In the genomic region with DNA sequence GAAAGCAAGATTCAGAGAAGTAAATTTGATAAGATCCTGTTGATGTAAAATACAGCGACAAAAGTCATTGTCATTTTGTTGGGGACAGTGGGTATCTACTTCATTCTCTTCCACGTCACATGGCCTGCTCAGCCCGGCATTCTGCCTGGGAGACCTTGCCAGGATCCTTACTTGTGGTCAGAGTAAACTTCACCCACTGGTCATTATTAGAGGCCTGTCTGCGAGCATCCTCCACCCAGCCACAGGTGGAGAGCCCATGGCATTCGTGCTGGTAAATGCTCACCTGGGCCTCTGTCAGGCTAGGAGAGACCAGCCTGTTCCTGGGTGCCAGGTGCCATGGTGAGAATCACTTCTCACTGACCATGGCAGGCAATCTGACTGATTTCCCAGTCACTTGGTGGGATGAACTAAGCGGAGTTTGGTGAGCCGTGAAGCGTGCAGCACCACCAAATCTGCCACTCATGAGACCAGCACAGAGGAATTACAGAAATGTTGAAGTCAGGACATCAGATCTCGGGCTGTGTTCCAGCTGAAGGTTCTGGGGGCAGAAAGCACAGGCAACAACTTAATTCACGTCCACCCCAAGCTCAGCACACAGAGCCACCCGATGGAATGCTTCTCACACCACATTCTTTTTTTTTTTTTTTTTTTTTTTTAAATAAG, we compare ENCODE assay signal across 28 cellular contexts.
A peak's percentile ranks its signal among the peaks of the same experiment; 100 is the strongest.
DNase-seq lines count a peak whose midpoint lies in the region; ATAC-seq and TF ChIP-seq lines count a peak whose summit lies in the region.
"Had no signal": no experiment of that assay in that cellular context is flagged by ENCODE, and none has a peak within 500 bp of the region (broad histone marks: within the 10 kb centered on the region; RNA-seq: fewer than 3 reads in every experiment).

No MANE protein-coding gene starts in this region.

- H3K4me1 ChIP-seq in HEK293 (ENCODE audit: control insufficient read depth, insufficient read depth, low read length): no peaks in the 10 kb centered on the region
- no peaks in the 10 kb centered on the region for H3K4me1 ChIP-seq in MM.1S (ENCODE audit: low read length)
- H3K4me1 ChIP-seq: right atrium auricular region had no signal

- H3K27me3 ChIP-seq in MM.1S (replicated peaks; ENCODE audit: insufficient read depth, low read length): no peaks in the 10 kb centered on the region
- H3K27me3 ChIP-seq: gastrocnemius medialis, right atrium auricular region had no signal

- H3K4me1 Mint-ChIP-seq in activated T-helper 17 cell treated with anti-CD3 and anti-CD28 coated beads, Interleukin-2, amount 50 U/mL, for 72 hours: peaks cover 3% of the 10 kb centered on the region
- H3K4me1 Mint-ChIP-seq in stimulated activated naive B cell treated with anti-CD40 and anti-IgM and Interleukin-4, amounts not matched to agents 10 μg/mL and 1 μg/mL and 100 μg/mL, for 72 hours: peaks cover 45 to 88% of the 10 kb centered on the region in 2 donors

- POLR2A ChIA-PET in HEK293 (lab: Yijun Ruan, JAX): interaction anchor here (0.6 to 1.1 kb wide), 2 partner anchors 10 to 20 kb away, joined by 4 to 7 read pairs; no protein-coding TSS in a partner anchor

- H3K9me3 ChIP-seq in HEK293 (ENCODE audit: control insufficient read depth, insufficient read depth, low read depth, low read length) (no peaks in the 10 kb centered on the region; the same call in 1 of the 2 replicates), MM.1S (replicated peaks; ENCODE audit: insufficient read depth, low read length) (no peaks in the 10 kb centered on the region)
- H3K9me3 ChIP-seq: gastrocnemius medialis, mucosa of descending colon, right atrium auricular region had no signal

- CTCF ChIA-PET in HEK293 (lab: Yijun Ruan, JAX): interaction anchor here (2.0 kb wide), 1 partner anchor 112 kb away, joined by 10 read pairs; no protein-coding TSS in a partner anchor

- no peak overlapping the region for H2AFZ ChIP-seq in MM.1S (ENCODE audit: low read length)

- H3K27me3 Mint-ChIP-seq in activated T-helper 17 cell treated with anti-CD3 and anti-CD28 coated beads, Interleukin-2, amount 50 U/mL, for 72 hours: no peaks in the 10 kb centered on the region
- no peaks in the 10 kb centered on the region for H3K27me3 Mint-ChIP-seq in stimulated activated naive B cell treated with anti-CD40 and anti-IgM and Interleukin-4, amounts not matched to agents 10 μg/mL and 1 μg/mL and 100 μg/mL, for 72 hours
- H3K27me3 Mint-ChIP-seq: activated CD4-positive, alpha-beta T cell treated with anti-CD3 and anti-CD28 coated beads, Interleukin-2, amount 10 ng/mL, durations not matched to agents 7 days and 5 days had no signal

- TF ChIP-seq CTCF in HEK293 (tag by site-specific recombination; IDR thresholded peaks at IDR 0.05) (no peak), MM.1S (IDR thresholded peaks at IDR 0.05; ENCODE audit: low read length) (no peak)

- H3K79me2 ChIP-seq in MM.1S (ENCODE audit: low read length): no peaks in the 10 kb centered on the region

- H3K4me3 Mint-ChIP-seq in activated T-helper 17 cell treated with anti-CD3 and anti-CD28 coated beads, Interleukin-2, amount 50 U/mL, for 72 hours: no peak overlapping the region
- no peak overlapping the region for H3K4me3 Mint-ChIP-seq in stimulated activated naive B cell treated with anti-CD40 and anti-IgM and Interleukin-4, amounts not matched to agents 10 μg/mL and 1 μg/mL and 100 μg/mL, for 72 hours
- H3K4me3 Mint-ChIP-seq: activated CD4-positive, alpha-beta T cell treated with anti-CD3 and anti-CD28 coated beads, Interleukin-2, amount 10 ng/mL, durations not matched to agents 7 days and 5 days; activated T-cell treated with anti-CD3 and anti-CD28 coated beads, Interleukin-2, amount 50 U/mL, for 4 hours; endodermal cell; immature natural killer cell; nephron had no signal

- H3K9me3 Mint-ChIP-seq in activated T-helper 17 cell treated with anti-CD3 and anti-CD28 coated beads, Interleukin-2, amount 50 U/mL, for 72 hours: no peaks in the 10 kb centered on the region
- H3K9me3 Mint-ChIP-seq in stimulated activated naive B cell treated with anti-CD40 and anti-IgM and Interleukin-4, amounts not matched to agents 10 μg/mL and 1 μg/mL and 100 μg/mL, for 72 hours: no peaks in the 10 kb centered on the region
- H3K9me3 Mint-ChIP-seq: activated CD4-positive, alpha-beta T cell treated with anti-CD3 and anti-CD28 coated beads, Interleukin-2, amount 10 ng/mL, durations not matched to agents 7 days and 5 days; activated T-cell treated with anti-CD3 and anti-CD28 coated beads, Interleukin-2, amount 50 U/mL, for 4 hours; endodermal cell; immature natural killer cell; nephron had no signal

- no peaks in the 10 kb centered on the region for H3K36me3 Mint-ChIP-seq in activated T-helper 17 cell treated with anti-CD3 and anti-CD28 coated beads, Interleukin-2, amount 50 U/mL, for 72 hours (ENCODE audit: low read depth)
- H3K36me3 Mint-ChIP-seq in stimulated activated naive B cell treated with anti-CD40 and anti-IgM and Interleukin-4, amounts not matched to agents 10 μg/mL and 1 μg/mL and 100 μg/mL, for 72 hours: peaks cover 31 to 68% of the 10 kb centered on the region in 2 donors
- H3K36me3 Mint-ChIP-seq: immature natural killer cell had no signal

- no peaks in the 10 kb centered on the region for H3F3A ChIP-seq in MM.1S (ENCODE audit: insufficient read depth, low read length)

- H3K4me3 ChIP-seq in HEK293 (ENCODE audit: low read depth, low read length) (no peak overlapping the region), MM.1S (ENCODE audit: low read length) (no peak overlapping the region)
- H3K4me3 ChIP-seq: coronary artery, gastrocnemius medialis, mucosa of descending colon, right atrium auricular region, smooth muscle cell had no signal

- no peak overlapping the region for H3K4me2 ChIP-seq in MM.1S (ENCODE audit: low read depth, low read length)
- H3K4me2 ChIP-seq: smooth muscle cell had no signal

- no peak for ATAC-seq in activated T-helper 17 cell treated with anti-CD3 and anti-CD28 coated beads, Interleukin-2, amount 50 U/mL, for 72 hours (replicated peaks)
- no peak for ATAC-seq in stimulated activated naive B cell treated with anti-CD40 and anti-IgM and Interleukin-4, amounts not matched to agents 10 μg/mL and 1 μg/mL and 100 μg/mL, for 72 hours (replicated peaks)
- ATAC-seq: activated T-cell treated with anti-CD3 and anti-CD28 coated beads, Interleukin-2, amount 50 U/mL, for 4 hours; gastrocnemius medialis; mucosa of descending colon; Right ventricle myocardium inferior; SK-N-SH treated with all-trans-retinoic acid at 6 μM for 48 hours had no signal

- H3K27ac Mint-ChIP-seq in activated T-helper 17 cell treated with anti-CD3 and anti-CD28 coated beads, Interleukin-2, amount 50 U/mL, for 72 hours: peak overlapping the region; percentile 41
- H3K27ac Mint-ChIP-seq in stimulated activated naive B cell treated with anti-CD40 and anti-IgM and Interleukin-4, amounts not matched to agents 10 μg/mL and 1 μg/mL and 100 μg/mL, for 72 hours: peak overlapping the region; percentile 56
- H3K27ac Mint-ChIP-seq: activated CD4-positive, alpha-beta T cell treated with anti-CD3 and anti-CD28 coated beads, Interleukin-2, amount 10 ng/mL, durations not matched to agents 7 days and 5 days; endodermal cell had no signal

- H3K36me3 ChIP-seq in HEK293 (ENCODE audit: control insufficient read depth in 2 of 2, insufficient read depth in 1 of 2, low read length in 2 of 2) (peaks cover 0 to 3% of the 10 kb centered on the region in 2 experiments; a peak in 1 of 3 replicates), MM.1S (replicated peaks; ENCODE audit: insufficient read depth, low read length) (no peaks in the 10 kb centered on the region)
- H3K36me3 ChIP-seq: gastrocnemius medialis, right atrium auricular region had no signal

- DNase-seq in kidney glomerular epithelial cell (lab: John Stamatoyannopoulos, UW) (peak; percentile 84), COLO668 (lab: John Stamatoyannopoulos, UW; ENCODE audit: unreplicated experiment) (no peak), MM.1S (no peak), middle frontal gyrus (ENCODE audit: extremely low spot score, low spot score) (no peak)
- no peak for DNase-seq in stimulated activated naive B cell treated with anti-CD40 and anti-IgM and Interleukin-4, amounts not matched to agents 10 μg/mL and 1 μg/mL and 100 μg/mL, for 72 hours
- no peak for DNase-seq in stimulated activated CD4-positive, alpha-beta T cell treated with anti-CD3 and anti-CD28 coated beads, Interleukin-12 subunit alpha, Interleukin-12 subunit beta, amount 100 ng/mL, for 4 hours
- DNase-seq: activated CD4-positive, alpha-beta T cell treated with anti-CD3 and anti-CD28 coated beads, Interleukin-2, amount 10 ng/mL, durations not matched to agents 7 days and 5 days; activated naive CD4-positive, alpha-beta T cell treated with Interleukin-2 at 50 U/mL for 16 hours; activated T-cell treated with anti-CD3 and anti-CD28 coated beads, Interleukin-2, amount 50 U/mL, for 4 hours; endodermal cell; gastrocnemius medialis; immature natural killer cell; Karpas-422; mucosa of descending colon; NCI-H146; NCI-H510A; stimulated activated CD4-positive, alpha-beta T cell treated with anti-CD3 and anti-CD28 coated beads, Interleukin-2, amount 100 ng/mL, for 24 hours; T-helper 2 cell had no signal

- no peaks in the 10 kb centered on the region for H4K20me1 ChIP-seq in MM.1S (ENCODE audit: insufficient read depth, low read length)

- no peak overlapping the region for H3K9ac ChIP-seq in MM.1S (ENCODE audit: low read length)

- H3K9me2 ChIP-seq in MM.1S (replicated peaks; ENCODE audit: insufficient read depth, low read length): no peaks in the 10 kb centered on the region

- H3K27ac ChIP-seq in HEK293 (ENCODE audit: extremely low read depth, low read depth, low read length): no peak overlapping the region
- no peak overlapping the region for H3K27ac ChIP-seq in MM.1S (ENCODE audit: low read length)
- H3K27ac ChIP-seq: C4-2B, coronary artery, gastrocnemius medialis, right atrium auricular region, VCaP had no signal

TF ChIP-seq in HEK293, 187 proteins besides CTCF, POLR2A, EP300 and RAD21:
- TF ChIP-seq SCRT1 (tag by site-specific recombination; IDR thresholded peaks at IDR 0.05; ENCODE audit: borderline replicate concordance) (peak; percentile 57; the same call in 1 of the 2 replicates), SCRT2 (tag by site-specific recombination; IDR thresholded peaks at IDR 0.05) (peak; percentile 66), ZNF660 (tag by site-specific recombination; IDR thresholded peaks at IDR 0.05) (no peak)
TF ChIP-seq in HEK293: peak in this region for 2.
